Comparison of ENCODE assay signal across 1 cellular context in the genomic region with DNA sequence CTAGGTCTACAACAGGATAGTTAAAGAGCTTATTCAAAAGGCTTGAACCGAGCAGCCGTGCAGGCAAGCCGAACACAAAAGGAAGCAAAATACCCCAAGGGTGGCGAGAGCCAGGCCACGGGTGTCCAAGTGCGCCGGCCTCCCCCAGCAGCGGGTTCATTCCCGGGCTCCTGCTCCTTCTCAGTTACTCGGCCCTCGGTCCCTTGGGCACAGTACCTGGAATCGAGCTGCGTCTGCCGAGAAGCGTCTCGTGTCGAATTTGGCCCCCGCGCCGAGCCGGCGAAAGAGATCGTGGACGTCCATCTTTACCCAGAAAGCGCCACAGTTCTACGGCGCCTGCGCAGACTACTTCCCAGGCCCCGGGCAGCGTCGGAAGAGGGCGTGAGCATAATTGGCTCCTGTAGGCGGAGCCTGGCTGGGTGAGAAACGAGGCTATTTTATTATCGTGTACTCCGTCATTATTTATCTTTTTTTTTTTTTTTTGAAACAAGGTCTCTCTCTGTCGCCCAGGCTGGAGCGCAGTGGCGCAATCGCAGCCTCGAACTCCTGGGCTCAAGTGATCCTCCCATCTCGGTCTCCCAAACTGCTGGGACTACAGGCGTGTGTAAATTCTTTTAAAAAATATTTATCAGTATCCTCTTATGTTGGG.
TF ChIP-seq lines count a peak whose summit lies in the region.

DDX52 (minus strand) TSS at position 329 of the 649 bp plus-strand sequence; CDS start at position 303, 26 bp downstream.

TF ChIP-seq in GM12878, 131 proteins besides CTCF, POLR2A, EP300 and RAD21 (continued from another document):
- TF ChIP-seq MLLT1 (IDR thresholded peaks at IDR 0.05), result no peak; the same call in 1 of the 2 replicates
- TF ChIP-seq ASH2L (IDR thresholded peaks at IDR 0.05; ENCODE audit: borderline replicate concordance, low read depth), result no peak
- TF ChIP-seq POLR2AphosphoS5 (IDR thresholded peaks at IDR 0.05; ENCODE audit: low read length), result peak; percentile 72
- 0 out of 2 replicates have a peak, but pooled peaks have one; percentile 10 for TF ChIP-seq CREM (IDR thresholded peaks at IDR 0.05; ENCODE audit: low read depth)
- TF ChIP-seq, protein P1, sequence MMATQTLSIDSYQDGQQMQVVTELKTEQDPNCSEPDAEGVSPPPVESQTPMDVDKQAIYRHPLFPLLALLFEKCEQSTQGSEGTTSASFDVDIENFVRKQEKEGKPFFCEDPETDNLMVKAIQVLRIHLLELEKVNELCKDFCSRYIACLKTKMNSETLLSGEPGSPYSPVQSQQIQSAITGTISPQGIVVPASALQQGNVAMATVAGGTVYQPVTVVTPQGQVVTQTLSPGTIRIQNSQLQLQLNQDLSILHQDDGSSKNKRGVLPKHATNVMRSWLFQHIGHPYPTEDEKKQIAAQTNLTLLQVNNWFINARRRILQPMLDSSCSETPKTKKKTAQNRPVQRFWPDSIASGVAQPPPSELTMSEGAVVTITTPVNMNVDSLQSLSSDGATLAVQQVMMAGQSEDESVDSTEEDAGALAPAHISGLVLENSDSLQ (IDR thresholded peaks at IDR 0.05), result peak; percentile 50
- TF ChIP-seq CBFB (IDR thresholded peaks at IDR 0.05; ENCODE audit: low read depth), result peak; percentile 50; the same call in 1 of the 2 replicates
- TF ChIP-seq, protein P2, sequence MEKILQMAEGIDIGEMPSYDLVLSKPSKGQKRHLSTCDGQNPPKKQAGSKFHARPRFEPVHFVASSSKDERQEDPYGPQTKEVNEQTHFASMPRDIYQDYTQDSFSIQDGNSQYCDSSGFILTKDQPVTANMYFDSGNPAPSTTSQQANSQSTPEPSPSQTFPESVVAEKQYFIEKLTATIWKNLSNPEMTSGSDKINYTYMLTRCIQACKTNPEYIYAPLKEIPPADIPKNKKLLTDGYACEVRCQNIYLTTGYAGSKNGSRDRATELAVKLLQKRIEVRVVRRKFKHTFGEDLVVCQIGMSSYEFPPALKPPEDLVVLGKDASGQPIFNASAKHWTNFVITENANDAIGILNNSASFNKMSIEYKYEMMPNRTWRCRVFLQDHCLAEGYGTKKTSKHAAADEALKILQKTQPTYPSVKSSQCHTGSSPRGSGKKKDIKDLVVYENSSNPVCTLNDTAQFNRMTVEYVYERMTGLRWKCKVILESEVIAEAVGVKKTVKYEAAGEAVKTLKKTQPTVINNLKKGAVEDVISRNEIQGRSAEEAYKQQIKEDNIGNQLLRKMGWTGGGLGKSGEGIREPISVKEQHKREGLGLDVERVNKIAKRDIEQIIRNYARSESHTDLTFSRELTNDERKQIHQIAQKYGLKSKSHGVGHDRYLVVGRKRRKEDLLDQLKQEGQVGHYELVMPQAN (conservative IDR thresholded peaks at IDR 0.05), result peak; percentile 67; the same call in 1 of the 2 replicates
- peak; percentile 66; the same call in 1 of the 2 replicates for TF ChIP-seq ZNF384 (IDR thresholded peaks at IDR 0.05; ENCODE audit: borderline replicate concordance, low read depth, low read length)
- peak in 1 of 2 experiments; percentile 30; a peak in 1 of 4 replicates for TF ChIP-seq BHLHE40 (IDR thresholded peaks at IDR 0.05; ENCODE audit: borderline replicate concordance in 1 of 2, low read depth in 2 of 2, low read length in 1 of 2)
- peak; percentile 88 for TF ChIP-seq RELB (IDR thresholded peaks at IDR 0.05; ENCODE audit: low read depth)
- peak; percentile 19; the same call in 1 of the 3 replicates for TF ChIP-seq POU2F2 (IDR thresholded peaks at IDR 0.05; ENCODE audit: borderline replicate concordance, low read depth, low read length)
- TF ChIP-seq ZNF592 (IDR thresholded peaks at IDR 0.05), result no peak
- TF ChIP-seq BCLAF1 (IDR thresholded peaks at IDR 0.05), result no peak
- TF ChIP-seq MTA3 (IDR thresholded peaks at IDR 0.05; ENCODE audit: borderline replicate concordance, low read length), result no peak
- TF ChIP-seq REST (IDR thresholded peaks at IDR 0.05; ENCODE audit: low read depth, low read length), result no peak
- TF ChIP-seq LARP7 (IDR thresholded peaks at IDR 0.05), result peak; percentile 45; the same call in 1 of the 2 replicates
- TF ChIP-seq BRCA1 (IDR thresholded peaks at IDR 0.05; ENCODE audit: low read depth, low read length), result no peak
- 0 out of 4 replicates have a peak, but pooled peaks of 1 of the 2 experiments have one; percentile 24 for TF ChIP-seq SRF (IDR thresholded peaks at IDR 0.05; ENCODE audit: low read depth in 2 of 2, low read length in 2 of 2)
- peak; percentile 94 for TF ChIP-seq YY1 (IDR thresholded peaks at IDR 0.05; ENCODE audit: low read depth, low read length)
- peak; percentile 75; the same call in 1 of the 2 replicates for TF ChIP-seq TAF1 (IDR thresholded peaks at IDR 0.05; ENCODE audit: borderline replicate concordance, low read depth, low read length)
- TF ChIP-seq GATAD2B (conservative IDR thresholded peaks at IDR 0.05; ENCODE audit: low read depth), result 0 out of 2 replicates have a peak, but pooled peaks have one; percentile 32
- peak; percentile 39; the same call in 1 of the 2 replicates for TF ChIP-seq ZNF207 (IDR thresholded peaks at IDR 0.05; ENCODE audit: borderline replicate concordance)
- TF ChIP-seq NBN (IDR thresholded peaks at IDR 0.05), result 0 out of 2 replicates have a peak, but pooled peaks have one; percentile 58
- peak; percentile 41 for TF ChIP-seq IKZF1 (conservative IDR thresholded peaks at IDR 0.05)
- TF ChIP-seq SMAD1 (IDR thresholded peaks at IDR 0.05; ENCODE audit: low read depth, partially characterized antibody), result peak; percentile 30
